Comparison of ENCODE assay signal across 26 cellular contexts in genomic region chr5:159765760-159766517, GRCh38.
DNase-seq lines count a peak whose midpoint lies in the region; ATAC-seq, FAIRE-seq and TF ChIP-seq lines count a peak whose summit lies in the region.
"Had no signal": no experiment of that assay in that cellular context is flagged by ENCODE, and none has a peak within 500 bp of the region (broad histone marks: within the 10 kb centered on the region; RNA-seq: fewer than 3 reads in every experiment).

No MANE protein-coding gene starts in this region.

- POLR2A ChIA-PET in HepG2 (lab: Yijun Ruan, JAX) (no interaction called here), activated B cell treated with CpG ODN at 0.5 μM for 24 hours (lab: Charles Lee) (no interaction called here)

- peaks cover 4% of the 10 kb centered on the region for H3K27me3 Mint-ChIP-seq in activated B cell treated with CpG ODN at 0.5 μM for 24 hours
- peaks cover 22% of the 10 kb centered on the region for H3K27me3 Mint-ChIP-seq in activated T-helper 17 cell treated with anti-CD3 and anti-CD28 coated beads, Interleukin-2, amount 50 U/mL, for 72 hours
- H3K27me3 Mint-ChIP-seq: CD4-positive, CD25-positive, alpha-beta regulatory T cell had no signal

- WGBS in HepG2 (ENCODE audit: low lambda C conversion rate): 12% methylated on average over 8 of the region's 8 CpGs
- WGBS in right lobe of liver (ENCODE audit: insufficient coverage, low coverage, low lambda C conversion rate, missing lambda C conversion rate): 66% methylated on average over 8 of the region's 8 CpGs
- 73% methylated on average over 8 of the region's 8 CpGs for WGBS in esophagus muscularis mucosa
- 73 to 75% methylated on average over 8 of the region's 8 CpGs for WGBS in aorta, 2 donors

- no peak for DNase-seq in HepG2 (ENCODE audit: low spot score)
- no peak for DNase-seq in right lobe of liver
- DNase-seq in activated B cell treated with CpG ODN at 0.5 μM for 24 hours: no peak
- peak; percentile 47 for DNase-seq in esophagus muscularis mucosa (ENCODE audit: extremely low spot score)
- DNase-seq in aorta: no peak
- no peak for DNase-seq in activated CD8-positive, alpha-beta memory T cell treated with anti-CD3 and anti-CD28 coated beads, Interleukin-2, amount 50 U/mL, for 4 hours
- no peak for DNase-seq in NCI-H128 (lab: John Stamatoyannopoulos, UW; ENCODE audit: unreplicated experiment)
- DNase-seq: CD4-positive, CD25-positive, alpha-beta regulatory T cell; COR-L47; DMS79; KBM-7; NCI-H1092; NCI-H1436 treated with DMSO at 0.1 percent for 48 hours; NCI-H2029; NCI-H226; NCI-H510A treated with DMSO at 0.1 percent for 48 hours; NCI-H774; OCI-M1; SW 1271 had no signal

- H3K4me3 Mint-ChIP-seq in activated B cell treated with CpG ODN at 0.5 μM for 24 hours: no peak overlapping the region
- no peak overlapping the region for H3K4me3 Mint-ChIP-seq in activated T-helper 17 cell treated with anti-CD3 and anti-CD28 coated beads, Interleukin-2, amount 50 U/mL, for 72 hours
- H3K4me3 Mint-ChIP-seq: CD4-positive, CD25-positive, alpha-beta regulatory T cell; GM23338 had no signal

- FAIRE-seq in HepG2 (lab: Jason Lieb, UNC): no peak
- FAIRE-seq: GM12878, RCC 7860 had no signal

- ATAC-seq in HepG2 (no peak), right lobe of liver (no peak), activated B cell treated with CpG ODN at 0.5 μM for 24 hours (ENCODE audit: low read depth) (peak; percentile 93), aorta (ENCODE audit: low FRiP score) (peak; percentile 5)
- no peak for ATAC-seq in activated T-helper 17 cell treated with anti-CD3 and anti-CD28 coated beads, Interleukin-2, amount 50 U/mL, for 72 hours (replicated peaks)
- ATAC-seq: GM12878, GM23338, HCT116, Right ventricle myocardium inferior had no signal

- H3K27ac Mint-ChIP-seq in activated B cell treated with CpG ODN at 0.5 μM for 24 hours: no peak overlapping the region
- no peak overlapping the region for H3K27ac Mint-ChIP-seq in activated T-helper 17 cell treated with anti-CD3 and anti-CD28 coated beads, Interleukin-2, amount 50 U/mL, for 72 hours
- H3K27ac Mint-ChIP-seq: CD4-positive, CD25-positive, alpha-beta regulatory T cell; GM23338 had no signal

- no TSS peak for BruUV-seq in HepG2 (replicated peaks; lab: Mats Ljungman, UMichigan)

- CTCF ChIA-PET in HepG2 (lab: Yijun Ruan, JAX; ENCODE audit: low intra/inter-chr PET ratio, low total read pairs) (no interaction called here), activated B cell treated with CpG ODN at 0.5 μM for 24 hours (lab: Charles Lee) (no interaction called here)

- no peak for TF ChIP-seq CTCF in HepG2 (CRISPR knock-in tag; IDR thresholded peaks at IDR 0.05)
- no peak for TF ChIP-seq CTCF in right lobe of liver (IDR thresholded peaks at IDR 0.05)
- TF ChIP-seq CTCF in activated B cell treated with CpG ODN at 0.5 μM for 24 hours (IDR thresholded peaks at IDR 0.05): no peak
- no peak for TF ChIP-seq CTCF in esophagus muscularis mucosa (IDR thresholded peaks at IDR 0.05)

- H3K27ac ChIP-seq in HepG2 (ENCODE audit: extremely low read length, insufficient read depth, low read length) (no peak overlapping the region), right lobe of liver (no peak overlapping the region), esophagus muscularis mucosa (replicated peaks in 1 of 4) (no peak overlapping the region), aorta (ENCODE audit: low read depth in 1 of 2, low read length in 2 of 2) (no peak overlapping the region)

- no peaks in the 10 kb centered on the region for H4K20me1 ChIP-seq in HepG2 (ENCODE audit: insufficient read depth, low read length)

- H3K27me3 ChIP-seq in HepG2 (ENCODE audit: control insufficient read depth in 1 of 2, insufficient read depth in 2 of 2, low read length in 2 of 2) (peaks cover 2 to 7% of the 10 kb centered on the region in 2 experiments; a peak in 1 of 5 replicates), right lobe of liver (no peaks in the 10 kb centered on the region), esophagus muscularis mucosa (no peaks in the 10 kb centered on the region), aorta (ENCODE audit: control insufficient read depth in 1 of 2, insufficient read depth in 2 of 2, low read length in 1 of 2) (no peaks in the 10 kb centered on the region)
- H3K27me3 ChIP-seq: SJSA1 had no signal

- peaks cover 14% of the 10 kb centered on the region for H3K4me1 Mint-ChIP-seq in activated B cell treated with CpG ODN at 0.5 μM for 24 hours
- H3K4me1 Mint-ChIP-seq in activated T-helper 17 cell treated with anti-CD3 and anti-CD28 coated beads, Interleukin-2, amount 50 U/mL, for 72 hours: peaks cover 6% of the 10 kb centered on the region

- H3K4me1 ChIP-seq in HepG2 (ENCODE audit: insufficient read depth, low read length): no peaks in the 10 kb centered on the region
- no peaks in the 10 kb centered on the region for H3K4me1 ChIP-seq in right lobe of liver
- H3K4me1 ChIP-seq in esophagus muscularis mucosa: peaks cover 0 to 19% (median 6%) of the 10 kb centered on the region in 4 donors
- H3K4me1 ChIP-seq in aorta (ENCODE audit: control insufficient read depth in 1 of 2, insufficient read depth in 2 of 2, low read length in 2 of 2): peaks cover 3% of the 10 kb centered on the region in 2 donors

- TF ChIP-seq RAD21 in HepG2 (CRISPR knock-in tag; IDR thresholded peaks at IDR 0.05): no peak

- H3K36me3 Mint-ChIP-seq in activated B cell treated with CpG ODN at 0.5 μM for 24 hours (ENCODE audit: low read depth): no peaks in the 10 kb centered on the region
- no peaks in the 10 kb centered on the region for H3K36me3 Mint-ChIP-seq in activated T-helper 17 cell treated with anti-CD3 and anti-CD28 coated beads, Interleukin-2, amount 50 U/mL, for 72 hours (ENCODE audit: low read depth)
- H3K36me3 Mint-ChIP-seq: CD4-positive, CD25-positive, alpha-beta regulatory T cell had no signal

- H3K4me3 ChIP-seq in HepG2 (replicated peaks in 1 of 3; ENCODE audit: insufficient read depth in 1 of 3, low read depth in 2 of 3, low read length in 3 of 3) (no peak overlapping the region), right lobe of liver (no peak overlapping the region), esophagus muscularis mucosa (no peak overlapping the region), aorta (ENCODE audit: low read length in 2 of 2) (no peak overlapping the region)
- H3K4me3 ChIP-seq: GM12878, GM23338, SJSA1 had no signal

- no peak overlapping the region for H3K9ac ChIP-seq in HepG2 (ENCODE audit: insufficient read depth, low read depth, low read length)

- no peak for TF ChIP-seq POLR2A in HepG2 (IDR thresholded peaks at IDR 0.05; ENCODE audit: insufficient read depth in 1 of 2, low read depth in 2 of 2, low read length in 2 of 2)
- TF ChIP-seq POLR2A in right lobe of liver (IDR thresholded peaks at IDR 0.05): no peak
- TF ChIP-seq POLR2A in esophagus muscularis mucosa (IDR thresholded peaks at IDR 0.05; ENCODE audit: low read depth): no peak

- intact Hi-C loops in HepG2 (cut with micrococcal nuclease; ENCODE audit: unreplicated experiment) (no loop called here), right lobe of liver (cut with DNase I) (no loop called here), activated B cell treated with CpG ODN at 0.5 μM for 24 hours (cut with micrococcal nuclease) (no loop called here), esophagus muscularis mucosa (cut with DNase I) (no loop called here), aorta (cut with DNase I) (no loop called here)

- H3K9me3 ChIP-seq in HepG2 (ENCODE audit: low read length) (no peaks in the 10 kb centered on the region), right lobe of liver (no peaks in the 10 kb centered on the region), esophagus muscularis mucosa (no peaks in the 10 kb centered on the region), aorta (ENCODE audit: control insufficient read depth, low read length) (no peaks in the 10 kb centered on the region)
- H3K9me3 ChIP-seq: SJSA1 had no signal

- H3K4me2 ChIP-seq in HepG2 (ENCODE audit: low read depth, low read length): no peak overlapping the region
- H3K4me2 ChIP-seq: GM23338 had no signal

- H3K9me3 Mint-ChIP-seq in activated B cell treated with CpG ODN at 0.5 μM for 24 hours: no peaks in the 10 kb centered on the region
- no peaks in the 10 kb centered on the region for H3K9me3 Mint-ChIP-seq in activated T-helper 17 cell treated with anti-CD3 and anti-CD28 coated beads, Interleukin-2, amount 50 U/mL, for 72 hours

- in situ Hi-C loops in HepG2 (cut with HindIII; ENCODE audit: extremely low pct_ligation_motif_present, low pct_unique_long_range_greater_than_20kb): no loop called here

- H2AFZ ChIP-seq in HepG2 (ENCODE audit: low read length): no peak overlapping the region

- no peaks in the 10 kb centered on the region for H3K36me3 ChIP-seq in HepG2 (replicated peaks in 1 of 2; ENCODE audit: control insufficient read depth in 1 of 2, insufficient read depth in 2 of 2, low read length in 2 of 2)
- H3K36me3 ChIP-seq in right lobe of liver: no peaks in the 10 kb centered on the region
- H3K36me3 ChIP-seq in esophagus muscularis mucosa: no peaks in the 10 kb centered on the region
- no peaks in the 10 kb centered on the region for H3K36me3 ChIP-seq in aorta (ENCODE audit: control insufficient read depth in 1 of 2, insufficient read depth in 2 of 2, low read length in 1 of 2)
- H3K36me3 ChIP-seq: SJSA1 had no signal

- H3K79me2 ChIP-seq in HepG2 (ENCODE audit: insufficient read depth, low read length): no peaks in the 10 kb centered on the region

- TF ChIP-seq EP300 in HepG2 (IDR thresholded peaks at IDR 0.05; ENCODE audit: low read depth in 2 of 2, low read length in 2 of 2) (no peak), HepG2 (CRISPR knock-in tag; IDR thresholded peaks at IDR 0.05; ENCODE audit: borderline replicate concordance) (no peak), esophagus muscularis mucosa (IDR thresholded peaks at IDR 0.05) (no peak)

TF ChIP-seq in HepG2, 621 proteins besides CTCF, POLR2A, EP300 and RAD21:
- TF ChIP-seq KDM4B (CRISPR knock-in tag; IDR thresholded peaks at IDR 0.05): no peak
- TF ChIP-seq ZNF788 (CRISPR knock-in tag; IDR thresholded peaks at IDR 0.05; ENCODE audit: borderline replicate concordance): no peak
- 0 out of 2 replicates have a peak, but pooled peaks have one; percentile 37 for TF ChIP-seq ATF7 (IDR thresholded peaks at IDR 0.05)
- no peak for TF ChIP-seq ATF7 (CRISPR knock-in tag; IDR thresholded peaks at IDR 0.05)
- TF ChIP-seq CREB1 (IDR thresholded peaks at IDR 0.05): peak; percentile 66
- TF ChIP-seq CREB1 (CRISPR knock-in tag; IDR thresholded peaks at IDR 0.05): no peak

Comparison
In these comparisons a context has a peak if more than half of its experiments do, and no peak if none do; other contexts are left out.
1. ATAC-seq: peak in activated B cell treated with CpG ODN at 0.5 μM for 24 hours (single experiment) and aorta (single experiment); none in HepG2 (single experiment), right lobe of liver (0 of 4) and activated T-helper 17 cell treated with anti-CD3 and anti-CD28 coated beads, Interleukin-2, amount 50 U/mL, for 72 hours (single experiment).